In the genomic region with DNA sequence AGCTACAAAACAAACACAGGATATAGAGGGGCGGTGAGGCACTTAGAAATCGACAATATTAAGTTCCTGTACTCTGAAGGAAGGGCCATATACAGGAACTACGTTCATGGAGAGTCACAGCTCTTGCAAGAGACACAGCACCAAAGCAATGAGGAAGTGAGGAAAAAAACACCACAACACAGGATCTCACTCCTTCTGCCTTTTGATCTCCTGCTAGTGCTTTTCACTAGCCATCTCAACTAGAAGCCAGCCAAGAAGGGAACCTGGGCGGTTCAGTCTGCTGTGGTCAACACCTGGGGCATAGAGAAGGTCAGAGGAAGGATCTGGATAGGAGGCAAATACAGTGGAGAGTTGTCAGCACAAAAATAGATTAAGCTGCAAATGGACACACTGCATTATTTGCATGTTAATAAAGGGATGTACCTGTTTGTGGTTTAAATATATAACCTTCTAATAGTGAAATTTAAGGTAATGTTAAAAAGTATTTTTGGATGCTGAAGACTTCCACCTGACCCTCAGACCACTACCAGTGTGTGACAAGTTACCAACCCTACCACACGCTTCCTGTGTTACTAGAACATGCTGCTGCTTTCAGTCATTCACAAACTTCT, we compare ENCODE assay signal across 9 cellular contexts.
DNase-seq lines count a peak whose midpoint lies in the region; ATAC-seq, FAIRE-seq and TF ChIP-seq lines count a peak whose summit lies in the region.
"Had no signal": no experiment of that assay in that cellular context is flagged by ENCODE, and none has a peak within 500 bp of the region (broad histone marks: within the 10 kb centered on the region; RNA-seq: fewer than 3 reads in every experiment).

No MANE protein-coding gene starts in this region.

- H3K36me3 ChIP-seq in OCI-LY7 (ENCODE audit: insufficient read depth, low read length) = no peaks in the 10 kb centered on the region

- no peaks in the 10 kb centered on the region for H3K9me3 ChIP-seq in OCI-LY7 (ENCODE audit: low read length)

- no TSS peak for BruUV-seq in OCI-LY7 (replicated peaks; lab: Mats Ljungman, UMichigan)

- no peaks in the 10 kb centered on the region for H3K9me2 ChIP-seq in OCI-LY7 (ENCODE audit: insufficient read depth, low read length)

- CTCF ChIA-PET in OCI-LY7 (lab: Charles Lee; ENCODE audit: unreplicated experiment) = no interaction called here

- FAIRE-seq in frontal cortex (lab: Jason Lieb, UNC) = no peak
- FAIRE-seq: TTC549 had no signal

- H3K4me2 ChIP-seq in OCI-LY7 (ENCODE audit: low read length) = 0 out of 2 replicates have a peak overlapping the region, but pooled peaks have one; percentile 12

- peak overlapping the region; percentile 56; the same call in 1 of the 2 replicates for H2AFZ ChIP-seq in OCI-LY7 (ENCODE audit: low read length)

- peak; percentile 91 for ATAC-seq in HG02884 (IDR thresholded peaks at IDR 0.05; ENCODE audit: unreplicated experiment)

- no peaks in the 10 kb centered on the region for H4K20me1 ChIP-seq in OCI-LY7 (ENCODE audit: insufficient read depth, low read length)

- TF ChIP-seq CTCF in OCI-LY7 (conservative IDR thresholded peaks at IDR 0.05; ENCODE audit: low read length) = no peak

- no peaks in the 10 kb centered on the region for H3K79me2 ChIP-seq in OCI-LY7 (ENCODE audit: insufficient read depth, low read depth, low read length)

- H3K4me1 ChIP-seq in OCI-LY7 (ENCODE audit: insufficient read depth, low read length, poor library complexity, severe bottlenecking) = peaks cover 9% of the 10 kb centered on the region

- H3K4me3 ChIP-seq in OCI-LY7 (ENCODE audit: low read depth, low read length, poor library complexity, severe bottlenecking) = no peak overlapping the region

- POLR2A ChIA-PET in OCI-LY7 (lab: Charles Lee) = no interaction called here

- no peak overlapping the region for H3K27ac ChIP-seq in OCI-LY7 (ENCODE audit: low read depth, low read length, poor library complexity, severe bottlenecking)

- DNase-seq in activated T-cell treated with anti-CD3 and anti-CD28 coated beads for 4 hours = peak; percentile 9
- no peak for DNase-seq in activated T-cell treated with anti-CD3 and anti-CD28 coated beads, Interleukin-2, amount 50 U/mL, for 48 hours
- DNase-seq in OCI-LY7 (ENCODE audit: low spot score) = peak; percentile 34
- peak; percentile 20 for DNase-seq in germinal center (ENCODE audit: low spot score)
- DNase-seq in NCI-H526 treated with DMSO at 0.1 percent for 48 hours (lab: John Stamatoyannopoulos, UW) = no peak
- no peak for DNase-seq in NCI-H2196 (lab: John Stamatoyannopoulos, UW; ENCODE audit: unreplicated experiment)
- DNase-seq in frontal cortex (ENCODE audit: low spot score in 2 of 2) = no peak

- intact Hi-C loops in OCI-LY7 (cut with micrococcal nuclease; ENCODE audit: unreplicated experiment) = no loop called here

Comparison
In these comparisons a context has a peak if more than half of its experiments do, and no peak if none do; other contexts are left out.
1. DNase-seq: peak in activated T-cell treated with anti-CD3 and anti-CD28 coated beads for 4 hours (single experiment), OCI-LY7 (single experiment) and germinal center (single experiment); none in activated T-cell treated with anti-CD3 and anti-CD28 coated beads, Interleukin-2, amount 50 U/mL, for 48 hours (0 of 2), NCI-H526 treated with DMSO at 0.1 percent for 48 hours (single experiment), NCI-H2196 (single experiment) and frontal cortex (0 of 2).